Comparison of ENCODE assay signal across 14 cellular contexts in genomic region chr5:107359033-107359915, GRCh38.
DNase-seq lines count a peak whose midpoint lies in the region; ATAC-seq, FAIRE-seq and TF ChIP-seq lines count a peak whose summit lies in the region.
"Had no signal": no experiment of that assay in that cellular context is flagged by ENCODE, and none has a peak within 500 bp of the region (broad histone marks: within the 10 kb centered on the region; RNA-seq: fewer than 3 reads in every experiment).

No MANE protein-coding gene starts in this region.

- H3K4me3 Mint-ChIP-seq in nephron progenitor cell: no peak overlapping the region

- TF ChIP-seq POLR2A in GM12891 (IDR thresholded peaks at IDR 0.05; ENCODE audit: low read depth, low read length): no peak

- no peaks in the 10 kb centered on the region for H3K27me3 ChIP-seq in brain microvascular endothelial cell (replicated peaks)
- H3K27me3 ChIP-seq: adrenal gland, foreskin keratinocyte had no signal

- peaks cover 17% of the 10 kb centered on the region for H3K4me1 Mint-ChIP-seq in nephron progenitor cell

- no peaks in the 10 kb centered on the region for H3K36me3 ChIP-seq in brain microvascular endothelial cell (replicated peaks)
- H3K36me3 ChIP-seq: adrenal gland had no signal

- no peaks in the 10 kb centered on the region for H3K36me3 Mint-ChIP-seq in nephron progenitor cell (ENCODE audit: low read depth)

- DNase-seq in GM12891 (ENCODE audit: insufficient read length, low spot score): no peak
- peak; percentile 75 for DNase-seq in NCI-H69 (lab: John Stamatoyannopoulos, UW)
- DNase-seq in brain microvascular endothelial cell: peak; percentile 24
- no peak for DNase-seq in nephron progenitor cell
- no peak for DNase-seq in ureter (ENCODE audit: low spot score)
- DNase-seq in NCI-H526 treated with DMSO at 0.1 percent for 48 hours (lab: John Stamatoyannopoulos, UW): no peak
- DNase-seq in activated T-cell treated with anti-CD3 and anti-CD28 coated beads, Interleukin-2, amount 50 U/mL, for 1 hour: no peak
- DNase-seq: activated CD4-positive, alpha-beta T cell treated with anti-CD3 and anti-CD28 coated beads, Interleukin-2, amount 50 U/mL, for 48 hours; adrenal gland; foreskin keratinocyte; KBM-7; mucosa of descending colon had no signal

- no peak overlapping the region for H3K27ac ChIP-seq in brain microvascular endothelial cell
- H3K27ac ChIP-seq: foreskin keratinocyte had no signal

- no peak overlapping the region for H3K4me3 ChIP-seq in brain microvascular endothelial cell (ENCODE audit: low read depth, low read length)
- H3K4me3 ChIP-seq: adrenal gland, mucosa of descending colon had no signal

- peak; percentile 9 for FAIRE-seq in GM12891 (lab: Jason Lieb, UNC)
- FAIRE-seq: G401.6 had no signal

- H3K9me3 Mint-ChIP-seq in nephron progenitor cell: no peaks in the 10 kb centered on the region

- H3K27me3 Mint-ChIP-seq in nephron progenitor cell (ENCODE audit: low read depth, poor library complexity): no peaks in the 10 kb centered on the region

- TF ChIP-seq CTCF in brain microvascular endothelial cell (IDR thresholded peaks at IDR 0.05; ENCODE audit: low read depth, low read length, missing control alignments) (no peak), nephron progenitor cell (IDR thresholded peaks at IDR 0.05) (no peak)

- H3K27ac Mint-ChIP-seq in nephron progenitor cell: peak overlapping the region; percentile 58

- in situ Hi-C loops in brain microvascular endothelial cell (cut with HindIII; ENCODE audit: low pct_ligation_motif_present, low sequenced_read_pairs): no loop called here

- ATAC-seq in HG02884 (IDR thresholded peaks at IDR 0.05; ENCODE audit: unreplicated experiment): no peak
- ATAC-seq: mucosa of descending colon had no signal

TF ChIP-seq in GM12891, 5 proteins besides CTCF, POLR2A, EP300 and RAD21:
- TF ChIP-seq PAX5 (IDR thresholded peaks at IDR 0.05; ENCODE audit: insufficient read depth, low read length, severe bottlenecking) (no peak), POU2F2 (IDR thresholded peaks at IDR 0.05; ENCODE audit: low read depth, low read length) (no peak), POLR2AphosphoS5 (IDR thresholded peaks at IDR 0.05; ENCODE audit: low read depth, low read length) (no peak), TAF1 (IDR thresholded peaks at IDR 0.05; ENCODE audit: low read depth, low read length) (no peak), SPI1 (IDR thresholded peaks at IDR 0.05; ENCODE audit: low read depth, low read length) (no peak)

Comparison
In these comparisons a context has a peak if more than half of its experiments do, and no peak if none do; other contexts are left out.
1. DNase-seq: peak in NCI-H69 (single experiment) and brain microvascular endothelial cell (single experiment); none in GM12891 (single experiment), nephron progenitor cell (single experiment), ureter (single experiment), NCI-H526 treated with DMSO at 0.1 percent for 48 hours (single experiment) and activated T-cell treated with anti-CD3 and anti-CD28 coated beads, Interleukin-2, amount 50 U/mL, for 1 hour (single experiment).